23 cellular contexts compared by ENCODE assay signal in genomic region chr10:131205556-131205955, GRCh38.
"Had no signal": no experiment of that assay in that cellular context is flagged by ENCODE, and none has a peak within 500 bp of the region (broad histone marks: within the 10 kb centered on the region; RNA-seq: fewer than 3 reads in every experiment).

No MANE protein-coding gene starts in this region.

- H3K4me3 Mint-ChIP-seq: activated CD4-positive, alpha-beta T cell treated with anti-CD3 and anti-CD28 coated beads, Interleukin-2, amount 10 ng/mL, durations not matched to agents 7 days and 5 days; activated CD8-positive, alpha-beta T cell treated with anti-CD3 and anti-CD28 coated beads, Interleukin-2, amount 10 ng/mL, durations not matched to agents 7 days and 5 days; activated naive CD8-positive, alpha-beta T cell treated with anti-CD3 and anti-CD28 coated beads, Interleukin-2, amount 10 ng/mL, durations not matched to agents 7 days and 5 days; activated T-cell treated with anti-CD3 and anti-CD28 coated beads, Interleukin-2, amount 50 U/mL, for 72 hours; naive thymus-derived CD4-positive, alpha-beta T cell; neural progenitor cell had no signal

- H3K27ac Mint-ChIP-seq: activated CD4-positive, alpha-beta T cell treated with anti-CD3 and anti-CD28 coated beads, Interleukin-2, amount 10 ng/mL, durations not matched to agents 7 days and 5 days; activated CD8-positive, alpha-beta T cell treated with anti-CD3 and anti-CD28 coated beads, Interleukin-2, amount 10 ng/mL, durations not matched to agents 7 days and 5 days; activated naive CD8-positive, alpha-beta T cell treated with anti-CD3 and anti-CD28 coated beads, Interleukin-2, amount 10 ng/mL, durations not matched to agents 7 days and 5 days; activated T-cell treated with anti-CD3 and anti-CD28 coated beads, Interleukin-2, amount 50 U/mL, for 72 hours; naive thymus-derived CD4-positive, alpha-beta T cell; neural progenitor cell had no signal

- ATAC-seq: activated CD8-positive, alpha-beta T cell treated with anti-CD3 and anti-CD28 coated beads, Interleukin-2, amount 10 ng/mL, durations not matched to agents 7 days and 5 days; activated T-cell treated with anti-CD3 and anti-CD28 coated beads, Interleukin-2, amount 50 U/mL, for 72 hours; left ventricle myocardium superior; mucosa of descending colon; naive thymus-derived CD4-positive, alpha-beta T cell had no signal

- H3K27me3 ChIP-seq: cardiac muscle cell, neural progenitor cell, suprapubic skin had no signal

- DNase-seq: activated CD4-positive, alpha-beta T cell treated with anti-CD3 and anti-CD28 coated beads, Interleukin-2, amount 10 ng/mL, durations not matched to agents 7 days and 5 days; activated CD4-positive, CD25-positive, alpha-beta regulatory T cell; activated CD8-positive, alpha-beta T cell treated with anti-CD3 and anti-CD28 coated beads, Interleukin-2, amount 10 ng/mL, durations not matched to agents 7 days and 5 days; activated naive CD8-positive, alpha-beta T cell treated with anti-CD3 and anti-CD28 coated beads, Interleukin-2, amount 10 ng/mL, durations not matched to agents 7 days and 5 days; activated T-cell treated with anti-CD3 and anti-CD28 coated beads, Interleukin-2, amount 50 U/mL, for 72 hours; amygdala; erythroblast; foreskin melanocyte; glutamatergic neuron; hypothalamus; left ventricle myocardium superior; naive thymus-derived CD4-positive, alpha-beta T cell; stimulated activated CD4-positive, alpha-beta T cell treated with anti-CD3 and anti-CD28 coated beads, Interleukin-12 subunit alpha, Interleukin-12 subunit beta, amount 100 ng/mL, for 4 hours; stimulated activated CD4-positive, alpha-beta T cell treated with anti-CD3 and anti-CD28 coated beads, Interleukin-1b, Interleukin-23, amount 100 ng/mL, for 48 hours; stimulated activated CD8-positive, alpha-beta memory T cell treated with anti-CD3 and anti-CD28 coated beads, Interleukin-4, amount 100 ng/mL, for 48 hours; stimulated activated naive CD4-positive, alpha-beta T cell treated with Interleukin-2 at 50 U/mL for 16 hours; T-helper 1 cell; T1000; trophoblast cell had no signal

- H3K27me3 Mint-ChIP-seq: activated CD4-positive, alpha-beta T cell treated with anti-CD3 and anti-CD28 coated beads, Interleukin-2, amount 10 ng/mL, durations not matched to agents 7 days and 5 days; activated naive CD8-positive, alpha-beta T cell treated with anti-CD3 and anti-CD28 coated beads, Interleukin-2, amount 10 ng/mL, durations not matched to agents 7 days and 5 days had no signal

- H3K4me1 Mint-ChIP-seq: activated CD4-positive, alpha-beta T cell treated with anti-CD3 and anti-CD28 coated beads, Interleukin-2, amount 10 ng/mL, durations not matched to agents 7 days and 5 days; activated naive CD8-positive, alpha-beta T cell treated with anti-CD3 and anti-CD28 coated beads, Interleukin-2, amount 10 ng/mL, durations not matched to agents 7 days and 5 days; naive thymus-derived CD4-positive, alpha-beta T cell had no signal

- H3K36me3 ChIP-seq: cardiac muscle cell, neural progenitor cell, suprapubic skin had no signal

- H3K4me3 ChIP-seq: cardiac muscle cell, mucosa of descending colon, neural progenitor cell, suprapubic skin had no signal

- H3K9me3 ChIP-seq: suprapubic skin had no signal

- H3K9me3 Mint-ChIP-seq: activated CD4-positive, alpha-beta T cell treated with anti-CD3 and anti-CD28 coated beads, Interleukin-2, amount 10 ng/mL, durations not matched to agents 7 days and 5 days; activated naive CD8-positive, alpha-beta T cell treated with anti-CD3 and anti-CD28 coated beads, Interleukin-2, amount 10 ng/mL, durations not matched to agents 7 days and 5 days; activated T-cell treated with anti-CD3 and anti-CD28 coated beads, Interleukin-2, amount 50 U/mL, for 72 hours; naive thymus-derived CD4-positive, alpha-beta T cell had no signal
